ENCODE assay signal across 6 cellular contexts in genomic region chr11:5160217-5160616, GRCh38. TPM values are rescaled to one million over a fixed set of nuclear protein-coding genes. Genes with fewer than 3 reads are reported as not detected.
"Had no signal": no experiment of that assay in that cellular context is flagged by ENCODE, and none has a peak within 500 bp of the region (broad histone marks: within the 10 kb centered on the region; RNA-seq: fewer than 3 reads in every experiment).

No MANE protein-coding gene starts in this region.

RNA-seq across cellular contexts. Expression of gene OR52A1, which starts 5.7 kb away (rescaled TPM):
- total RNA-seq: GM23248, H4, HFFc6 had no signal
- polyA plus RNA-seq: GM23248 had no signal

RNA-seq across cellular contexts. Expression of gene OR52A5, which starts 22.1 kb away (rescaled TPM):
- total RNA-seq: GM23248, H4, HFFc6 had no signal
- polyA plus RNA-seq: GM23248 had no signal

RNA-seq across cellular contexts. Expression of gene OR51V1, which starts 40.3 kb away (rescaled TPM):
- total RNA-seq: GM23248, GM23338, H1, H4, H7, HFFc6 had no signal
- polyA plus RNA-seq: GM23248, GM23338, H1 had no signal
